Comparison of ENCODE assay signal across 16 cellular contexts in genomic region chr7:48366096-48366495, GRCh38.
"Had no signal": no experiment of that assay in that cellular context is flagged by ENCODE, and none has a peak within 500 bp of the region (broad histone marks: within the 10 kb centered on the region; RNA-seq: fewer than 3 reads in every experiment).

No MANE protein-coding gene starts in this region.

- H3K27me3 ChIP-seq: cardiac muscle cell, dorsolateral prefrontal cortex, gastroesophageal sphincter, heart left ventricle, suprapubic skin had no signal

- H3K4me1 ChIP-seq: gastroesophageal sphincter, heart left ventricle, left ventricle myocardium inferior, suprapubic skin had no signal

- DNase-seq: activated CD4-positive, alpha-beta T cell treated with anti-CD3 and anti-CD28 coated beads, Interleukin-2, amount 50 U/mL, for 1 hour; activated CD8-positive, alpha-beta memory T cell treated with anti-CD3 and anti-CD28 coated beads, Interleukin-2, amount 50 U/mL, for 4 hours; activated naive CD4-positive, alpha-beta T cell treated with anti-CD3 and anti-CD28 coated beads, Interleukin-2, amount 50 U/mL, for 16 hours; activated T-cell treated with anti-CD3 and anti-CD28 coated beads, Interleukin-2, amount 50 U/mL, for 4 hours; aorta; dorsolateral prefrontal cortex; endodermal cell; erythroblast; heart left ventricle; left ventricle myocardium inferior; naive B cell; right cardiac atrium; stimulated activated naive CD8-positive, alpha-beta T cell treated with anti-CD3 and anti-CD28 coated beads, Interleukin-15, amount 100 ng/mL, for 72 hours had no signal

- H3K36me3 ChIP-seq: cardiac muscle cell, gastroesophageal sphincter, heart left ventricle, left ventricle myocardium inferior, suprapubic skin had no signal

- H3K27ac ChIP-seq: cardiac muscle cell, dorsolateral prefrontal cortex, gastroesophageal sphincter, heart left ventricle, left ventricle myocardium inferior, suprapubic skin had no signal

- H3K4me3 ChIP-seq: cardiac muscle cell, dorsolateral prefrontal cortex, gastroesophageal sphincter, heart left ventricle, left ventricle myocardium inferior, suprapubic skin had no signal

- H3K9me3 ChIP-seq: suprapubic skin had no signal
